ENCODE assay signal across 22 cellular contexts in the genomic region with DNA sequence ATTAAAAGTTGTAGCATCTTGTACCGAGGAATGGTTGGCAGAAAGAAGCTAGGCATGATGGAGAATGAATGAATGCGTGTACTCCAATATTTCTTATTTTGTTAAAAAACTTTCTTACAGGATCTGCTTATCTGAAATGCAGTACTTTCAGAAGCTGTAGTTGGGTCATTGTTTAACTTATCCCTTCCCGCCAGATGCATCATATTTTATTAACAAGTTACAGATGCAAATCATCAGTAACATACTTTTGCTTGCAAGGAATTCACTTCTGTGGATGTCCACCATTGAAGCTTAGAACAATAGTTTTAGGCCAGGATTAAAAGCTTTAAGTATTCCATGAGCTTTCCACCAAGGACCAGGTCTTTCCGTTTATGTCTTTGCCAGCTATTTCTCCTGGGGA.
"Had no signal": no experiment of that assay in that cellular context is flagged by ENCODE, and none has a peak within 500 bp of the region (broad histone marks: within the 10 kb centered on the region; RNA-seq: fewer than 3 reads in every experiment).

No MANE protein-coding gene starts in this region.

- H3K4me2 ChIP-seq: PC-9 had no signal

- ATAC-seq: activated CD8-positive, alpha-beta T cell treated with anti-CD3 and anti-CD28 coated beads for 36 hours; activated T-cell treated with anti-CD3 and anti-CD28 coated beads, Interleukin-2, amount 50 U/mL, for 72 hours; T-helper 17 cell; WTC11 had no signal

- H3K4me1 ChIP-seq: adrenal gland had no signal

- H3K4me3 ChIP-seq: adrenal gland, PC-9 had no signal

- H3K27me3 ChIP-seq: adrenal gland had no signal

- H3K36me3 ChIP-seq: adrenal gland had no signal

- H3K27ac ChIP-seq: adrenal gland, PC-9 had no signal

- DNase-seq: activated CD4-positive, alpha-beta T cell treated with anti-CD3 and anti-CD28 coated beads for 1 hour; activated CD4-positive, alpha-beta T cell treated with anti-CD3 and anti-CD28 coated beads, Interleukin-2, amount 50 U/mL, for 1 hour; activated CD8-positive, alpha-beta memory T cell treated with anti-CD3 and anti-CD28 coated beads, Interleukin-2, amount 50 U/mL, for 4 hours; activated CD8-positive, alpha-beta T cell treated with anti-CD3 and anti-CD28 coated beads for 36 hours; activated gamma-delta T cell treated with Interleukin-2 at 50 U/mL for 16 hours; activated naive CD4-positive, alpha-beta T cell treated with anti-CD3 and anti-CD28 coated beads, Interleukin-2, amount 10 ng/mL, durations not matched to agents 7 days and 5 days; activated naive CD8-positive, alpha-beta T cell treated with anti-CD3 and anti-CD28 coated beads for 36 hours; activated T-cell treated with anti-CD3 and anti-CD28 coated beads, Interleukin-2, amount 50 U/mL, for 72 hours; adrenal gland; anterior cingulate cortex; cerebellar nuclear complex; NCI-H1105 treated with DMSO at 0.1 percent for 48 hours; NCI-H1436 treated with DMSO at 0.1 percent for 48 hours; NCI-H187; NCI-H2081; NCI-H446; NCI-H524; PC-9; SHP77 treated with DMSO at 0.1 percent for 48 hours; T-helper 17 cell; T-helper 9 cell had no signal

- H2AFZ ChIP-seq: PC-9 had no signal

- H3K9me3 ChIP-seq: adrenal gland had no signal
